ENCODE assay signal across 8 cellular contexts in genomic region chr19:1438035-1438932, GRCh38. TPM values are rescaled to one million over a fixed set of nuclear protein-coding genes. Genes with fewer than 3 reads are reported as not detected.
DNase-seq lines count a peak whose midpoint lies in the region; ATAC-seq and TF ChIP-seq lines count a peak whose summit lies in the region.

Gene RPS15, plus strand, starts transcription at chr19:1438396. Its CDS starts 30 bp downstream, at chr19:1438426.

- POLR2A ChIA-PET in BJ (lab: Charles Lee) = no interaction called here

- no peaks in the 10 kb centered on the region for H3K27me3 ChIP-seq in BJ (ENCODE audit: control insufficient read depth, insufficient read depth, low read length)
- no peaks in the 10 kb centered on the region for H3K27me3 ChIP-seq in colonic mucosa

- H3K4me1 ChIP-seq in colonic mucosa = peaks cover 7% of the 10 kb centered on the region

- DNase-seq in BJ (ENCODE audit: low read depth) = peak; percentile 72
- DNase-seq in GM19238 (ENCODE audit: insufficient read length, low spot score) = peak; percentile 98
- DNase-seq in NCI-H526 (lab: John Stamatoyannopoulos, UW) = peak; percentile 55 to 90
- peak; percentile 97 for DNase-seq in activated CD4-positive, alpha-beta T cell treated with anti-CD3 and anti-CD28 coated beads for 48 hours
- DNase-seq in colonic mucosa = peak; percentile 96
- DNase-seq in left kidney (ENCODE audit: low read depth, low spot score) = peak; percentile 97
- DNase-seq in stimulated activated CD4-positive, alpha-beta T cell treated with anti-CD3 and anti-CD28 coated beads, Interleukin-1b, Interleukin-23, amount 100 ng/mL, for 48 hours = peak; percentile 95

- peak within 1 kb of the TSS; percentile 81 to 90 for H3K9ac ChIP-seq in colonic mucosa (ENCODE audit: low read depth in 2 of 2, low read length in 2 of 2)

- no peaks in the 10 kb centered on the region for H3K9me3 ChIP-seq in colonic mucosa

- intact Hi-C loops in colonic mucosa (cut with DNase I) = no loop called here

- CTCF ChIA-PET in BJ (lab: Yijun Ruan, JAX) = interaction anchor here (0.9 to 1.8 kb wide), 5 partner anchors 11 to 56 kb away, joined by 4 to 8 read pairs (median 6); no protein-coding TSS in a partner anchor

- H3K36me3 ChIP-seq in BJ (ENCODE audit: control insufficient read depth, insufficient read depth, low read length) (peaks cover 40% of the 10 kb centered on the region), colonic mucosa (peaks cover 23% of the 10 kb centered on the region)

- H3K27ac ChIP-seq in colonic mucosa = peak within 1 kb of the TSS; percentile 66

- H3K4me3 ChIP-seq in BJ (ENCODE audit: low read depth, low read length) (peak within 1 kb of the TSS; percentile 87), colonic mucosa (peak within 1 kb of the TSS; percentile 73)

- peak; percentile 60 for ATAC-seq in HG03460 (IDR thresholded peaks at IDR 0.05; ENCODE audit: unreplicated experiment)

- TF ChIP-seq CTCF in BJ (IDR thresholded peaks at IDR 0.05; ENCODE audit: insufficient read depth, low read depth, low read length) = peak; percentile 95
- peak; percentile 95 for TF ChIP-seq CTCF in colonic mucosa (IDR thresholded peaks at IDR 0.05)

RNA-seq across cellular contexts. Expression of gene RPS15, which starts in this region (rescaled TPM):
- polyA plus RNA-seq in BJ (2011; rRNA removed) = 854 and 1,597 TPM in 2 replicates
- polyA minus RNA-seq in BJ (2011; rRNA and poly(A)+ RNA removed) = 665 and 710 TPM in 2 replicates
- 1,000 to 10,000 TPM; 1,055 to 1,445 TPM for total RNA-seq in colonic mucosa

Comparison
In these comparisons a context has a peak if more than half of its experiments do, and no peak if none do; other contexts are left out.
1. Peak in every context shown above with its lines: DNase-seq, ATAC-seq, H3K4me3 ChIP-seq and H3K27ac ChIP-seq.